1 cellular context compared by ENCODE assay signal in the genomic region with DNA sequence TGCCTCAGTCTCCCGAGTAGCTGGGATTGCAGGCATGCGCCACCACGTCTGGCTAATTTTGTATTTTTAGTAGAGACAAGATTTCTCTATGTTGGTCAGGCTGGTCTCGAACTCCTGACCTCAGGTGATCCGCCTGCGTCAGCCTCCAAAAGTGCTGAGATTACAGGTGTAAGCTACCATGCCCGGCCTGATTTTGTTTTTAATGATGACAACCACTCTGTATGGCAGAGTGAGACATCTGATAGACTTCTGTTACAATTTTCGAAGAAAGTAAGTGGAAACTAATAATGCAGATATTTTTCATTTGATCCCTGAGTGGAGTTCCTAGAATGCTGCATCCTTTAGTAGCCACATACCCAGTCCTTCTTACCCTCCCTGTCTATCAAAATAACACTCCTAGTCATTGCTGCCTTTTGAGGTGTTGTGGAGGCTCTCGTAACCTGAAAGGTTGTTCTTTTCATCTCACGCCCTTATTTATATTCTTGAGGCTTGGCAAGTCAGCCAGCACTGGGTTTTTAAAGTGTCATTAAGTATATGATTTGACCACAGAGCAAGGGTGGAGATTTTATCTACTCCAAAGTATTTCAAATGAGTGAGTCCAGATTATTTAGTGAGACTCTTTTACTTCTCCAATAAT.
TF ChIP-seq lines count a peak whose summit lies in the region.

No MANE protein-coding gene starts in this region.

TF ChIP-seq in A549, 52 proteins besides CTCF, POLR2A, EP300 and RAD21 (continued from another document):
- peak; percentile 20; the same call in 1 of the 2 replicates for TF ChIP-seq GATA3 (IDR thresholded peaks at IDR 0.05; ENCODE audit: borderline replicate concordance)
- no peak for TF ChIP-seq NPAS2 (CRISPR knock-in tag; IDR thresholded peaks at IDR 0.05; ENCODE audit: borderline replicate concordance)
- TF ChIP-seq TP53 (CRISPR knock-in tag; IDR thresholded peaks at IDR 0.05) = peak; percentile 89
- TF ChIP-seq POLR2AphosphoS2 (conservative IDR thresholded peaks at IDR 0.05; ENCODE audit: low read length) = peak; percentile 99; the same call in 1 of the 2 replicates
- no peak for TF ChIP-seq MAZ (IDR thresholded peaks at IDR 0.05; ENCODE audit: borderline replicate concordance, low read depth, low read length)
- TF ChIP-seq TFCP2L1 (CRISPR knock-in tag; IDR thresholded peaks at IDR 0.05) = peak; percentile 83
